9 cellular contexts compared by ENCODE assay signal in genomic region chr6:10658910-10659696, GRCh38. TPM values are rescaled to one million over a fixed set of nuclear protein-coding genes. Genes with fewer than 3 reads are reported as not detected.
DNase-seq lines count a peak whose midpoint lies in the region; ATAC-seq and TF ChIP-seq lines count a peak whose summit lies in the region.
"Had no signal": no experiment of that assay in that cellular context is flagged by ENCODE, and none has a peak within 500 bp of the region (broad histone marks: within the 10 kb centered on the region; RNA-seq: fewer than 3 reads in every experiment).

No MANE protein-coding gene starts in this region.

- H3K36me3 Mint-ChIP-seq in activated T-cell treated with anti-CD3 and anti-CD28 coated beads, Interleukin-2, amount 50 U/mL, for 4 hours (ENCODE audit: insufficient read depth): no peaks in the 10 kb centered on the region
- H3K36me3 Mint-ChIP-seq in activated CD8-positive, alpha-beta T cell treated with anti-CD3 and anti-CD28 coated beads, Interleukin-2, amount 10 ng/mL, durations not matched to agents 7 days and 5 days (ENCODE audit: low read depth): no peaks in the 10 kb centered on the region
- H3K36me3 Mint-ChIP-seq in immature natural killer cell: peaks cover 0 to 4% (median 0%) of the 10 kb centered on the region in 3 donors

- H3K36me3 ChIP-seq in testis (ENCODE audit: low read depth, missing control alignments): no peaks in the 10 kb centered on the region

- H3K9me3 Mint-ChIP-seq in activated T-cell treated with anti-CD3 and anti-CD28 coated beads, Interleukin-2, amount 50 U/mL, for 4 hours: no peaks in the 10 kb centered on the region
- H3K9me3 Mint-ChIP-seq in activated CD8-positive, alpha-beta T cell treated with anti-CD3 and anti-CD28 coated beads, Interleukin-2, amount 10 ng/mL, durations not matched to agents 7 days and 5 days (ENCODE audit: insufficient read depth): no peaks in the 10 kb centered on the region
- no peaks in the 10 kb centered on the region for H3K9me3 Mint-ChIP-seq in immature natural killer cell

- no peaks in the 10 kb centered on the region for H3K4me1 ChIP-seq in testis

- peaks cover 19% of the 10 kb centered on the region for H3K27me3 Mint-ChIP-seq in activated T-cell treated with anti-CD3 and anti-CD28 coated beads, Interleukin-2, amount 50 U/mL, for 4 hours (ENCODE audit: low read depth)
- peaks cover 8% of the 10 kb centered on the region for H3K27me3 Mint-ChIP-seq in activated CD8-positive, alpha-beta T cell treated with anti-CD3 and anti-CD28 coated beads, Interleukin-2, amount 10 ng/mL, durations not matched to agents 7 days and 5 days (ENCODE audit: low read depth)
- H3K27me3 Mint-ChIP-seq in immature natural killer cell (ENCODE audit: low read depth in 3 of 3): peaks cover 0 to 9% (median 7%) of the 10 kb centered on the region in 3 donors

- no peak for DNase-seq in activated T-cell treated with anti-CD3 and anti-CD28 coated beads, Interleukin-2, amount 50 U/mL, for 4 hours
- no peak for DNase-seq in activated T-cell treated with anti-CD3 and anti-CD28 coated beads, Interleukin-2, amount 50 U/mL, for 48 hours
- no peak for DNase-seq in activated CD8-positive, alpha-beta T cell treated with anti-CD3 and anti-CD28 coated beads, Interleukin-2, amount 10 ng/mL, durations not matched to agents 7 days and 5 days
- DNase-seq in immature natural killer cell (no peak), testis (no peak), HuH-7.5 (ENCODE audit: low spot score) (no peak), foreskin melanocyte (no peak)
- DNase-seq: nucleus accumbens had no signal

- peak in 1 of 2 donors; percentile 18 for ATAC-seq in activated T-cell treated with anti-CD3 and anti-CD28 coated beads, Interleukin-2, amount 50 U/mL, for 4 hours
- ATAC-seq in activated CD8-positive, alpha-beta T cell treated with anti-CD3 and anti-CD28 coated beads, Interleukin-2, amount 10 ng/mL, durations not matched to agents 7 days and 5 days: no peak
- no peak for ATAC-seq in GM19463 (IDR thresholded peaks at IDR 0.05; ENCODE audit: unreplicated experiment)

- no peak for TF ChIP-seq CTCF in testis (IDR thresholded peaks at IDR 0.05)

- H3K4me3 Mint-ChIP-seq in activated T-cell treated with anti-CD3 and anti-CD28 coated beads, Interleukin-2, amount 50 U/mL, for 4 hours: peak overlapping the region; percentile 43
- peak overlapping the region; percentile 18 for H3K4me3 Mint-ChIP-seq in activated CD8-positive, alpha-beta T cell treated with anti-CD3 and anti-CD28 coated beads, Interleukin-2, amount 10 ng/mL, durations not matched to agents 7 days and 5 days
- peak overlapping the region in 3 of 5 donors; percentile 15 to 53 (median 18) for H3K4me3 Mint-ChIP-seq in immature natural killer cell

- TF ChIP-seq POLR2A in testis (IDR thresholded peaks at IDR 0.05): no peak

- no peak overlapping the region for H3K27ac Mint-ChIP-seq in activated CD8-positive, alpha-beta T cell treated with anti-CD3 and anti-CD28 coated beads, Interleukin-2, amount 10 ng/mL, durations not matched to agents 7 days and 5 days
- H3K27ac Mint-ChIP-seq in immature natural killer cell: no peak overlapping the region

- CTCF ChIA-PET in activated CD8-positive, alpha-beta T cell treated with anti-CD3 and anti-CD28 coated beads, Interleukin-2, amount 10 ng/mL, durations not matched to agents 7 days and 5 days (lab: Charles Lee): no interaction called here

- H3K9me3 ChIP-seq in testis: no peaks in the 10 kb centered on the region

- H3K4me1 Mint-ChIP-seq in activated T-cell treated with anti-CD3 and anti-CD28 coated beads, Interleukin-2, amount 50 U/mL, for 4 hours (ENCODE audit: low read depth): peaks cover 10% of the 10 kb centered on the region
- peaks cover 24% of the 10 kb centered on the region for H3K4me1 Mint-ChIP-seq in activated CD8-positive, alpha-beta T cell treated with anti-CD3 and anti-CD28 coated beads, Interleukin-2, amount 10 ng/mL, durations not matched to agents 7 days and 5 days (ENCODE audit: low read depth)
- peaks cover 9 to 14% of the 10 kb centered on the region in 2 donors for H3K4me1 Mint-ChIP-seq in immature natural killer cell

- peak overlapping the region; percentile 39 to 57 for H3K4me3 ChIP-seq in testis

- POLR2A ChIA-PET in activated CD8-positive, alpha-beta T cell treated with anti-CD3 and anti-CD28 coated beads, Interleukin-2, amount 10 ng/mL, durations not matched to agents 7 days and 5 days (lab: Charles Lee): interaction anchor here (0.6 to 1.2 kb wide), 2 partner anchors 36 to 745 kb away, joined by 3 read pairs; partner anchors contain the start of gene PAK1IP1

- no peak overlapping the region for H3K27ac ChIP-seq in testis

- no peaks in the 10 kb centered on the region for H3K27me3 ChIP-seq in testis

- intact Hi-C loops in testis (cut with DNase I; ENCODE audit: low total_unique reads): no loop called here

- WGBS in testis, 2 donors: 57 to 70% methylated on average over 24 of the region's 24 CpGs

RNA-seq across cellular contexts. Expression of gene C6orf52, which starts 35.3 kb away (rescaled TPM):
- 1 to 10 TPM; 2.5 to 5.3 (median 4.3) TPM for total RNA-seq in activated T-cell treated with anti-CD3 and anti-CD28 coated beads, Interleukin-2, amount 50 U/mL, for 4 hours
- total RNA-seq in activated CD8-positive, alpha-beta T cell treated with anti-CD3 and anti-CD28 coated beads, Interleukin-2, amount 10 ng/mL, durations not matched to agents 7 days and 5 days: 1 to 10 TPM; 2.3 to 2.9 TPM
- polyA plus RNA-seq in immature natural killer cell (1 to 10 TPM in 2 of 3 donors, not detected in 1; 3.1 to 3.3 TPM), testis (ENCODE audit: insufficient read depth, low read depth, low replicate concordance) (21.7 TPM)
- 10 to 100 TPM in 1 of 2 donors, 1 to 10 TPM in 1; 7.9 to 14.3 TPM for total RNA-seq in testis

RNA-seq across cellular contexts. Expression of gene PAK1IP1, which starts 35.7 kb away (rescaled TPM):
- 10 to 100 TPM; 79.2 to 87.9 (median 87.6) TPM for total RNA-seq in activated T-cell treated with anti-CD3 and anti-CD28 coated beads, Interleukin-2, amount 50 U/mL, for 4 hours
- total RNA-seq in activated CD8-positive, alpha-beta T cell treated with anti-CD3 and anti-CD28 coated beads, Interleukin-2, amount 10 ng/mL, durations not matched to agents 7 days and 5 days: 10 to 100 TPM; 16.9 to 17.6 TPM
- polyA plus RNA-seq in immature natural killer cell (10 to 100 TPM in 2 of 3 donors, 1 to 10 TPM in 1; 7.1 to 16.3 (median 10.0) TPM), testis (ENCODE audit: insufficient read depth, low read depth, low replicate concordance) (9.5 TPM)
- 10 to 100 TPM; 11.0 to 12.5 TPM for total RNA-seq in testis

Comparison
In these comparisons a context has a peak if more than half of its experiments do, and no peak if none do; other contexts are left out.
1. RNA of gene PAK1IP1, which starts 35.7 kb away (total RNA-seq): 79.2 to 87.9 TPM in activated T-cell treated with anti-CD3 and anti-CD28 coated beads, Interleukin-2, amount 50 U/mL, for 4 hours; 16.9 to 17.6 TPM in activated CD8-positive, alpha-beta T cell treated with anti-CD3 and anti-CD28 coated beads, Interleukin-2, amount 10 ng/mL, durations not matched to agents 7 days and 5 days and 11.0 to 12.5 TPM in testis; every median in the first group is over 4 times any median in the second.
2. Peak in every context shown above with its lines, with median percentiles within 50 percentile points of each other: H3K4me3 Mint-ChIP-seq.